In the genomic region with DNA sequence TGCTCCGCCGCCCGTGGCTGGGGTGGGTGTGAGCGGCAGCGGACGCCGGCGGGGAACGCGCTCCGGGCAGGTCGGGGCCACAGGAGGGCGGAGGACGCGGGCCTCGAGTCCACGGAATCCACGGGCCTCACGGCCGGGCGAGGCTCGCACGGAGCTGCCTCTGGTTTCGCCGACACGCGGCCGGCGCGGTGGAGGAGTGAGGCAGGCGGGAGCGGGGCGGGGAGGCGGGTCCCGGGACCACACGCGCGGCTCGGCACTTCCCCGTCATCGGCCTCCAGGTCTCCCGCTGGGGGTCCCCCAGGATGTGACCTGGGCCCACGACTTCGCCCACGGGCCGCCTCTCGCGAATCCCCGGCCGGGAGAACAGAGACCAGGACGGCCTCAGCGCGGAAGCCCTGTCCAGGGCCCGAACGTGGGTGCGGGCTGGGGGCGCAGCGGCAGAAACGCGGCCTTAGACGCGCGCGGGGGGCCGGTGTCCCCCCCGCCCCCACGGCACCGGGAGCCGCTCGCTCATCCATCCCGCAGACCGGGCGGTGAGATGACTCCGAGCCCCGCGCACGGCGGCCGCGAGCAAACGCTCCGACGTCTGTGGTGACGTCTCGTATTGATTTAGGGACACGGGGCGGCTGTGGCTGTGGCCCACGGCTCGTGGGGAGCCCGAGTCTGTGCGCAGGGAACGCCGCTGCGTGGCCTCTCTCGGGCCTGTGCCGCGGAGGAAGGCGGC, we compare ENCODE assay signal across 2 cellular contexts.
A peak's percentile ranks its signal among the peaks of the same experiment; 100 is the strongest.
TF ChIP-seq lines count a peak whose summit lies in the region.

No MANE protein-coding gene starts in this region.

TF ChIP-seq in HepG2, 621 proteins besides CTCF, POLR2A, EP300 and RAD21:
- TF ChIP-seq FUBP1 (CRISPR knock-in tag; IDR thresholded peaks at IDR 0.05; ENCODE audit: borderline replicate concordance) (no peak), EZH2 (conservative IDR thresholded peaks at IDR 0.05; ENCODE audit: low read depth, low read length) (0 out of 2 replicates have a peak, but pooled peaks have one; percentile 49), ZSCAN21 (CRISPR knock-in tag; IDR thresholded peaks at IDR 0.05; ENCODE audit: borderline replicate concordance) (no peak), TCF7 (IDR thresholded peaks at IDR 0.05; ENCODE audit: low read depth) (no peak), AKAP8 (CRISPR knock-in tag; IDR thresholded peaks at IDR 0.05) (0 out of 2 replicates have a peak, but pooled peaks have one; percentile 32)

TF ChIP-seq in H1, 55 proteins besides CTCF, POLR2A, EP300 and RAD21:
- TF ChIP-seq CBX5 (IDR thresholded peaks at IDR 0.05; ENCODE audit: low read depth, low read length) = no peak
- no peak for TF ChIP-seq CTBP2 (IDR thresholded peaks at IDR 0.05; ENCODE audit: borderline replicate concordance, insufficient read depth, insufficient read length, low read length)
- no peak for TF ChIP-seq TAF1 (IDR thresholded peaks at IDR 0.05; ENCODE audit: low read depth, low read length)
- TF ChIP-seq TCF12 (IDR thresholded peaks at IDR 0.05; ENCODE audit: low read depth, low read length) = no peak
- TF ChIP-seq SIN3A (conservative IDR thresholded peaks at IDR 0.05 in 1 of 2, IDR thresholded peaks at IDR 0.05 in 1 of 2; ENCODE audit: low read depth in 1 of 2, low read length in 2 of 2) = no peak
- TF ChIP-seq EGR1 (IDR thresholded peaks at IDR 0.05; ENCODE audit: borderline replicate concordance, low read depth, low read length) = no peak
- TF ChIP-seq CBX8 (IDR thresholded peaks at IDR 0.05; ENCODE audit: borderline replicate concordance, low read depth, low read length) = no peak
- no peak for TF ChIP-seq ASH2L (IDR thresholded peaks at IDR 0.05; ENCODE audit: low read length)
- peak; percentile 99 for TF ChIP-seq SUZ12 (IDR thresholded peaks at IDR 0.05; ENCODE audit: low read length)
- no peak for TF ChIP-seq TAF7 (optimal IDR thresholded peaks at IDR 0.05; ENCODE audit: borderline replicate concordance, low read depth, low read length)
- TF ChIP-seq, protein P1, sequence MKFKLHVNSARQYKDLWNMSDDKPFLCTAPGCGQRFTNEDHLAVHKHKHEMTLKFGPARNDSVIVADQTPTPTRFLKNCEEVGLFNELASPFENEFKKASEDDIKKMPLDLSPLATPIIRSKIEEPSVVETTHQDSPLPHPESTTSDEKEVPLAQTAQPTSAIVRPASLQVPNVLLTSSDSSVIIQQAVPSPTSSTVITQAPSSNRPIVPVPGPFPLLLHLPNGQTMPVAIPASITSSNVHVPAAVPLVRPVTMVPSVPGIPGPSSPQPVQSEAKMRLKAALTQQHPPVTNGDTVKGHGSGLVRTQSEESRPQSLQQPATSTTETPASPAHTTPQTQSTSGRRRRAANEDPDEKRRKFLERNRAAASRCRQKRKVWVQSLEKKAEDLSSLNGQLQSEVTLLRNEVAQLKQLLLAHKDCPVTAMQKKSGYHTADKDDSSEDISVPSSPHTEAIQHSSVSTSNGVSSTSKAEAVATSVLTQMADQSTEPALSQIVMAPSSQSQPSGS (IDR thresholded peaks at IDR 0.05; ENCODE audit: low read length) = no peak
- TF ChIP-seq GABPA (IDR thresholded peaks at IDR 0.05; ENCODE audit: borderline replicate concordance, insufficient read depth, low read length) = no peak
- no peak for TF ChIP-seq HDAC2 (IDR thresholded peaks at IDR 0.05; ENCODE audit: borderline replicate concordance in 1 of 2, low read depth in 2 of 2, low read length in 2 of 2)
- no peak for TF ChIP-seq HDAC6 (IDR thresholded peaks at IDR 0.05; ENCODE audit: low read depth, low read length)
- peak; percentile 21; the same call in 1 of the 2 replicates for TF ChIP-seq BACH1 (IDR thresholded peaks at IDR 0.05; ENCODE audit: low read length)
- TF ChIP-seq EZH2 (IDR thresholded peaks at IDR 0.05; ENCODE audit: low read depth, low read length, severe bottlenecking) = peak; percentile 99
- TF ChIP-seq SIX5 (IDR thresholded peaks at IDR 0.05; ENCODE audit: low read depth, low read length) = no peak
- TF ChIP-seq RNF2 (IDR thresholded peaks at IDR 0.05; ENCODE audit: borderline replicate concordance, low read depth, low read length, missing control alignments, poor library complexity, severe bottlenecking) = peak; percentile 83
